Comparison of ENCODE assay signal across 36 cellular contexts in genomic region chr7:132588596-132588995, GRCh38. TPM values are rescaled to one million over a fixed set of nuclear protein-coding genes. Genes with fewer than 3 reads are reported as not detected.
"Had no signal": no experiment of that assay in that cellular context is flagged by ENCODE, and none has a peak within 500 bp of the region (broad histone marks: within the 10 kb centered on the region; RNA-seq: fewer than 3 reads in every experiment).

No MANE protein-coding gene starts in this region.

- DNase-seq: Karpas-422, Kasumi-1, MG63, MM.1S, MV-4-11, NCI-H1048, NCI-H1092, NCI-H1092 treated with DMSO at 0.1 percent for 48 hours, NCI-H1105, NCI-H1105 treated with DMSO at 0.1 percent for 48 hours, NCI-H1417, NCI-H1417 treated with DMSO at 0.1 percent for 48 hours, NCI-H1436, NCI-H1436 treated with DMSO at 0.1 percent for 48 hours, NCI-H146, NCI-H1694, NCI-H1694 treated with DMSO at 0.1 percent for 48 hours, NCI-H187, NCI-H187 treated with DMSO at 0.1 percent for 48 hours, NCI-H1930, NCI-H2029, NCI-H2029 treated with DMSO at 0.1 percent for 48 hours, NCI-H2081, NCI-H2081 treated with DMSO at 0.1 percent for 48 hours, NCI-H2107, NCI-H2227 treated with DMSO at 0.1 percent for 48 hours, NCI-H226, NCI-H345, NCI-H446, NCI-H446 treated with DMSO at 0.1 percent for 48 hours, NCI-H510A, NCI-H510A treated with DMSO at 0.1 percent for 48 hours, NCI-H524, NCI-H524 treated with DMSO at 0.1 percent for 48 hours had no signal

- H3K9me3 ChIP-seq: MG63 had no signal

- H3K27me3 ChIP-seq: MG63 had no signal

- H3K36me3 ChIP-seq: MG63 had no signal

- H3K4me3 ChIP-seq: MG63 had no signal

RNA-seq across cellular contexts. Expression of gene PLXNA4, which starts 12.3 kb away (rescaled TPM):
- total RNA-seq: LHCN-M2, MCF 10A had no signal
